26 cellular contexts compared by ENCODE assay signal in the genomic region with DNA sequence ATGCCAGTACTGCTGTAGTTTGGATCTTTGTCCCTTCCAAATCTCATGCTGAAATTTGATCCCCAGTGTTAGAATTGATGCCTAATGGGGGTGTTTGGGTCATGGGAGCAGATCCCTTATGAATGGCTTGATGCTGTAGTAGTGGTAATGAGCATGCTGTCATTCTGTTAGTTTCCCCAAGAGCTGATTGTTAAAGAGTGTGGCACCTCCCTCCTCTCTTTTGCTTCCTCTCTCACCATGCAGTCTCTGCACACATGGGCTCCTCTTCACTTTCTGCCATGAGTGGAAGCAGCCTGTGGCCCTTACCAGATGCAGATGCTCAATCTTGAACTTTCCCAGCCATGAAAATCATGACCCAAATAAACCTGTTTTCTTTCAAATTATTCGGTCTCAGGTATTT.
"Had no signal": no experiment of that assay in that cellular context is flagged by ENCODE, and none has a peak within 500 bp of the region (broad histone marks: within the 10 kb centered on the region; RNA-seq: fewer than 3 reads in every experiment).

No MANE protein-coding gene starts in this region.

- H3K27ac Mint-ChIP-seq: IgD-negative memory B cell had no signal

- DNase-seq: Kasumi-1; MM.1S; NCI-H1092 treated with DMSO at 0.1 percent for 48 hours; NCI-H1436; NCI-H187; NCI-H2029; NCI-H2081 treated with DMSO at 0.1 percent for 48 hours; NCI-H2171; NCI-H226; NCI-H446; NCI-H510A treated with DMSO at 0.1 percent for 48 hours; NCI-H526; NCI-H774; NK-92 treated with Interleukin-12 subunit alpha and Interleukin-12 subunit beta, amount 100 ng/mL, for 24 hours; PC-3; SHP77; SK-N-SH; SW 1271; T-helper 1 cell had no signal

- H3K9me3 ChIP-seq: SK-N-SH had no signal

- FAIRE-seq: HTR-8/SVneo, K562 had no signal

- H3K27me3 Mint-ChIP-seq: IgD-negative memory B cell had no signal

- H3K4me3 Mint-ChIP-seq: IgD-negative memory B cell had no signal

- H3K4me3 ChIP-seq: K562 had no signal

- H3K9ac ChIP-seq: KMS-11, SK-N-SH had no signal

- H3K4me2 ChIP-seq: KMS-11, SK-N-SH had no signal

- ATAC-seq: K562, Panc1, PC-3 had no signal

- H3K36me3 Mint-ChIP-seq: IgD-negative memory B cell had no signal

- H3K4me1 Mint-ChIP-seq: IgD-negative memory B cell had no signal

- H3K9me3 Mint-ChIP-seq: IgD-negative memory B cell had no signal

- H3K27ac ChIP-seq: HL-60, KMS-11, RWPE1 had no signal
